Comparison of ENCODE assay signal across 2 cellular contexts in the genomic region with DNA sequence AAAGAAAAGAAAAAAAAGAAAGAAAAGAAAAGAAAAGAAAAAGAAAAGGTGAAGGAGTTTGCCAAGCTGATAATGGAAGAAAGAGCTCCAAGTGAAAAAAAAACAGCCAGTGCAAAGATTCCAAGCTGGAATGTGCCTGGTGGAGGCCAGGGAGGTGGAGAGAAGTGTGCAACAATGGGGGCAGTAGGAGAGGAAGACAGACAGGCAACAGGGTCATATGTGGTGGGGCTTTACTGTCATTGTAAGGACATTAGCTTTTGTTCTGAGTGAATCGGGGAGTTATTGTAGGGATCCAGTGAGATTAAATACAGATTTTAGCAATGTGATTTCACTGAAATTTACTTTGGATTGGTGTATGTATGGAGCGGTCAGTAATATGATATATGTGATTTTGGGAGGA.
A peak's percentile ranks its signal among the peaks of the same experiment; 100 is the strongest.
TF ChIP-seq lines count a peak whose summit lies in the region.

No MANE protein-coding gene starts in this region.

TF ChIP-seq in GM23338, 12 proteins besides CTCF, POLR2A, EP300 and RAD21:
- TF ChIP-seq POLR2AphosphoS5 (IDR thresholded peaks at IDR 0.05; ENCODE audit: low read depth) (no peak), CREB1 (CRISPR knock-in tag; IDR thresholded peaks at IDR 0.05; ENCODE audit: low read depth) (no peak)

TF ChIP-seq in K562, 482 proteins besides CTCF, POLR2A, EP300 and RAD21:
- peak; percentile 60; the same call in 1 of the 2 replicates for TF ChIP-seq ZNF512 (tag; IDR thresholded peaks at IDR 0.05)
- TF ChIP-seq MBD2 (IDR thresholded peaks at IDR 0.05; ENCODE audit: borderline replicate concordance, low read depth), result no peak
